Comparison of ENCODE assay signal across 2 cellular contexts in the genomic region with DNA sequence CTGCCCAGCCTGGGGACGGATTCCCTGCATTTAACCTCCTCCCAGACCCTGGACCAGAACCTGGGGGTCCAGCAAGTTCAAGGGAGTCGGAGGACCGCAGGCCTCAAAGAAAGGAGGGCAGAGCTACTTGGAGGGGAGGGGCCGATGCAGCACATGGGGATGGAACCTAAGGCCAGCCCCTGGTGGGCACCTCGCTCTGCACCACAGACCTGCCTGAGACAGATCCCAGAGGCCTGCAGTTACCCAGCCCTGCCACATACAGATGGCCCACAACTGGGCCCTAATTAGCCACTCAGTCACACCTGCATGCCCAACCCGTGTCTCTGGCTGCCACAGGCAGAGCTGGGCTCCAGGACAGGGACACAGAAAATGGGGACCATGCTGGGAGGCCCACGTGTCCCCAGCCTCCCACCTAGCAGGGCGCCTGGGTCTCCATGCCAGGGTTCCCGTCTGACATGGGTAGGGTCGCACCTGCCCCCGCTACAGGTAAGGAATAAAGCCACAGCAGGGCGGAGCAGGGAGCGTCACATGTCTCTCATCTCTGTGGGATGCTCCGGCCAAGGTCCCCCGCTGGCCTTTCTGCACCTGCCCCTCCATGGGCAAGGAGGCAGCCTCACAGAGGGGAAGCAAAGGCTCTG.
TF ChIP-seq lines count a peak whose summit lies in the region.

No MANE protein-coding gene starts in this region.

TF ChIP-seq in GM23338, 12 proteins besides CTCF, POLR2A, EP300 and RAD21 (continues in another document):
- TF ChIP-seq, protein P1, sequence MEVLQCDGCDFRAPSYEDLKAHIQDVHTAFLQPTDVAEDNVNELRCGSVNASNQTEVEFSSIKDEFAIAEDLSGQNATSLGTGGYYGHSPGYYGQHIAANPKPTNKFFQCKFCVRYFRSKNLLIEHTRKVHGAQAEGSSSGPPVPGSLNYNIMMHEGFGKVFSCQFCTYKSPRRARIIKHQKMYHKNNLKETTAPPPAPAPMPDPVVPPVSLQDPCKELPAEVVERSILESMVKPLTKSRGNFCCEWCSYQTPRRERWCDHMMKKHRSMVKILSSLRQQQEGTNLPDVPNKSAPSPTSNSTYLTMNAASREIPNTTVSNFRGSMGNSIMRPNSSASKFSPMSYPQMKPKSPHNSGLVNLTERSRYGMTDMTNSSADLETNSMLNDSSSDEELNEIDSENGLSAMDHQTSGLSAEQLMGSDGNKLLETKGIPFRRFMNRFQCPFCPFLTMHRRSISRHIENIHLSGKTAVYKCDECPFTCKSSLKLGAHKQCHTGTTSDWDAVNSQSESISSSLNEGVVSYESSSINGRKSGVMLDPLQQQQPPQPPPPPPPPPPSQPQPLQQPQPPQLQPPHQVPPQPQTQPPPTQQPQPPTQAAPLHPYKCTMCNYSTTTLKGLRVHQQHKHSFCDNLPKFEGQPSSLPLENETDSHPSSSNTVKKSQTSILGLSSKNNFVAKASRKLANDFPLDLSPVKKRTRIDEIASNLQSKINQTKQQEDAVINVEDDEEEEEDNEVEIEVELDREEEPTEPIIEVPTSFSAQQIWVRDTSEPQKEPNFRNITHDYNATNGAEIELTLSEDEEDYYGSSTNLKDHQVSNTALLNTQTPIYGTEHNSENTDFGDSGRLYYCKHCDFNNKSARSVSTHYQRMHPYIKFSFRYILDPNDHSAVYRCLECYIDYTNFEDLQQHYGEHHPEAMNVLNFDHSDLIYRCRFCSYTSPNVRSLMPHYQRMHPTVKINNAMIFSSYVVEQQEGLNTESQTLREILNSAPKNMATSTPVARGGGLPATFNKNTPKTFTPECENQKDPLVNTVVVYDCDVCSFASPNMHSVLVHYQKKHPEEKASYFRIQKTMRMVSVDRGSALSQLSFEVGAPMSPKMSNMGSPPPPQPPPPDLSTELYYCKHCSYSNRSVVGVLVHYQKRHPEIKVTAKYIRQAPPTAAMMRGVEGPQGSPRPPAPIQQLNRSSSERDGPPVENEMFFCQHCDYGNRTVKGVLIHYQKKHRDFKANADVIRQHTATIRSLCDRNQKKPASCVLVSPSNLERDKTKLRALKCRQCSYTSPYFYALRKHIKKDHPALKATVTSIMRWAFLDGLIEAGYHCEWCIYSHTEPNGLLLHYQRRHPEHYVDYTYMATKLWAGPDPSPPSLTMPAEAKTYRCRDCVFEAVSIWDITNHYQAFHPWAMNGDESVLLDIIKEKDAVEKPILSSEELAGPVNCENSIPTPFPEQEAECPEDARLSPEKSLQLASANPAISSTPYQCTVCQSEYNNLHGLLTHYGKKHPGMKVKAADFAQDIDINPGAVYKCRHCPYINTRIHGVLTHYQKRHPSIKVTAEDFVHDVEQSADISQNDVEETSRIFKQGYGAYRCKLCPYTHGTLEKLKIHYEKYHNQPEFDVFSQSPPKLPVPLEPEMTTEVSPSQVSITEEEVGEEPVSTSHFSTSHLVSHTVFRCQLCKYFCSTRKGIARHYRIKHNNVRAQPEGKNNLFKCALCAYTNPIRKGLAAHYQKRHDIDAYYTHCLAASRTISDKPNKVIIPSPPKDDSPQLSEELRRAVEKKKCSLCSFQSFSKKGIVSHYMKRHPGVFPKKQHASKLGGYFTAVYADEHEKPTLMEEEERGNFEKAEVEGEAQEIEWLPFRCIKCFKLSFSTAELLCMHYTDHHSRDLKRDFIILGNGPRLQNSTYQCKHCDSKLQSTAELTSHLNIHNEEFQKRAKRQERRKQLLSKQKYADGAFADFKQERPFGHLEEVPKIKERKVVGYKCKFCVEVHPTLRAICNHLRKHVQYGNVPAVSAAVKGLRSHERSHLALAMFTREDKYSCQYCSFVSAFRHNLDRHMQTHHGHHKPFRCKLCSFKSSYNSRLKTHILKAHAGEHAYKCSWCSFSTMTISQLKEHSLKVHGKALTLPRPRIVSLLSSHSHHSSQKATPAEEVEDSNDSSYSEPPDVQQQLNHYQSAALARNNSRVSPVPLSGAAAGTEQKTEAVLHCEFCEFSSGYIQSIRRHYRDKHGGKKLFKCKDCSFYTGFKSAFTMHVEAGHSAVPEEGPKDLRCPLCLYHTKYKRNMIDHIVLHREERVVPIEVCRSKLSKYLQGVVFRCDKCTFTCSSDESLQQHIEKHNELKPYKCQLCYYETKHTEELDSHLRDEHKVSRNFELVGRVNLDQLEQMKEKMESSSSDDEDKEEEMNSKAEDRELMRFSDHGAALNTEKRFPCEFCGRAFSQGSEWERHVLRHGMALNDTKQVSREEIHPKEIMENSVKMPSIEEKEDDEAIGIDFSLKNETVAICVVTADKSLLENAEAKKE (CRISPR knock-in tag; IDR thresholded peaks at IDR 0.05) = no peak
- TF ChIP-seq ZNF114 (CRISPR knock-in tag; IDR thresholded peaks at IDR 0.05) (no peak), JUNB (IDR thresholded peaks at IDR 0.05; ENCODE audit: unreplicated experiment) (no peak), STAT1 (IDR thresholded peaks at IDR 0.05; ENCODE audit: unreplicated experiment) (no peak), ZNF331 (CRISPR knock-in tag; IDR thresholded peaks at IDR 0.05; ENCODE audit: low read depth) (no peak), EZH2 (IDR thresholded peaks at IDR 0.05; ENCODE audit: low read depth, unreplicated experiment) (no peak), POLR2AphosphoS5 (IDR thresholded peaks at IDR 0.05; ENCODE audit: low read depth) (no peak)
- TF ChIP-seq, protein P2, sequence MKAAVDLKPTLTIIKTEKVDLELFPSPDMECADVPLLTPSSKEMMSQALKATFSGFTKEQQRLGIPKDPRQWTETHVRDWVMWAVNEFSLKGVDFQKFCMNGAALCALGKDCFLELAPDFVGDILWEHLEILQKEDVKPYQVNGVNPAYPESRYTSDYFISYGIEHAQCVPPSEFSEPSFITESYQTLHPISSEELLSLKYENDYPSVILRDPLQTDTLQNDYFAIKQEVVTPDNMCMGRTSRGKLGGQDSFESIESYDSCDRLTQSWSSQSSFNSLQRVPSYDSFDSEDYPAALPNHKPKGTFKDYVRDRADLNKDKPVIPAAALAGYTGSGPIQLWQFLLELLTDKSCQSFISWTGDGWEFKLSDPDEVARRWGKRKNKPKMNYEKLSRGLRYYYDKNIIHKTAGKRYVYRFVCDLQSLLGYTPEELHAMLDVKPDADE (IDR thresholded peaks at IDR 0.05) = no peak
- TF ChIP-seq, protein P3, sequence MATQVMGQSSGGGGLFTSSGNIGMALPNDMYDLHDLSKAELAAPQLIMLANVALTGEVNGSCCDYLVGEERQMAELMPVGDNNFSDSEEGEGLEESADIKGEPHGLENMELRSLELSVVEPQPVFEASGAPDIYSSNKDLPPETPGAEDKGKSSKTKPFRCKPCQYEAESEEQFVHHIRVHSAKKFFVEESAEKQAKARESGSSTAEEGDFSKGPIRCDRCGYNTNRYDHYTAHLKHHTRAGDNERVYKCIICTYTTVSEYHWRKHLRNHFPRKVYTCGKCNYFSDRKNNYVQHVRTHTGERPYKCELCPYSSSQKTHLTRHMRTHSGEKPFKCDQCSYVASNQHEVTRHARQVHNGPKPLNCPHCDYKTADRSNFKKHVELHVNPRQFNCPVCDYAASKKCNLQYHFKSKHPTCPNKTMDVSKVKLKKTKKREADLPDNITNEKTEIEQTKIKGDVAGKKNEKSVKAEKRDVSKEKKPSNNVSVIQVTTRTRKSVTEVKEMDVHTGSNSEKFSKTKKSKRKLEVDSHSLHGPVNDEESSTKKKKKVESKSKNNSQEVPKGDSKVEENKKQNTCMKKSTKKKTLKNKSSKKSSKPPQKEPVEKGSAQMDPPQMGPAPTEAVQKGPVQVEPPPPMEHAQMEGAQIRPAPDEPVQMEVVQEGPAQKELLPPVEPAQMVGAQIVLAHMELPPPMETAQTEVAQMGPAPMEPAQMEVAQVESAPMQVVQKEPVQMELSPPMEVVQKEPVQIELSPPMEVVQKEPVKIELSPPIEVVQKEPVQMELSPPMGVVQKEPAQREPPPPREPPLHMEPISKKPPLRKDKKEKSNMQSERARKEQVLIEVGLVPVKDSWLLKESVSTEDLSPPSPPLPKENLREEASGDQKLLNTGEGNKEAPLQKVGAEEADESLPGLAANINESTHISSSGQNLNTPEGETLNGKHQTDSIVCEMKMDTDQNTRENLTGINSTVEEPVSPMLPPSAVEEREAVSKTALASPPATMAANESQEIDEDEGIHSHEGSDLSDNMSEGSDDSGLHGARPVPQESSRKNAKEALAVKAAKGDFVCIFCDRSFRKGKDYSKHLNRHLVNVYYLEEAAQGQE (IDR thresholded peaks at IDR 0.05; ENCODE audit: unreplicated experiment) = no peak

TF ChIP-seq in WTC11, 78 proteins besides CTCF, POLR2A, EP300 and RAD21:
- TF ChIP-seq, protein P4, sequence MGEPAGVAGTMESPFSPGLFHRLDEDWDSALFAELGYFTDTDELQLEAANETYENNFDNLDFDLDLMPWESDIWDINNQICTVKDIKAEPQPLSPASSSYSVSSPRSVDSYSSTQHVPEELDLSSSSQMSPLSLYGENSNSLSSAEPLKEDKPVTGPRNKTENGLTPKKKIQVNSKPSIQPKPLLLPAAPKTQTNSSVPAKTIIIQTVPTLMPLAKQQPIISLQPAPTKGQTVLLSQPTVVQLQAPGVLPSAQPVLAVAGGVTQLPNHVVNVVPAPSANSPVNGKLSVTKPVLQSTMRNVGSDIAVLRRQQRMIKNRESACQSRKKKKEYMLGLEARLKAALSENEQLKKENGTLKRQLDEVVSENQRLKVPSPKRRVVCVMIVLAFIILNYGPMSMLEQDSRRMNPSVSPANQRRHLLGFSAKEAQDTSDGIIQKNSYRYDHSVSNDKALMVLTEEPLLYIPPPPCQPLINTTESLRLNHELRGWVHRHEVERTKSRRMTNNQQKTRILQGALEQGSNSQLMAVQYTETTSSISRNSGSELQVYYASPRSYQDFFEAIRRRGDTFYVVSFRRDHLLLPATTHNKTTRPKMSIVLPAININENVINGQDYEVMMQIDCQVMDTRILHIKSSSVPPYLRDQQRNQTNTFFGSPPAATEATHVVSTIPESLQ (CRISPR knock-in tag; IDR thresholded peaks at IDR 0.05) = no peak
TF ChIP-seq in WTC11: peak in this region for 0.
